ENCODE assay signal across 8 cellular contexts in the genomic region with DNA sequence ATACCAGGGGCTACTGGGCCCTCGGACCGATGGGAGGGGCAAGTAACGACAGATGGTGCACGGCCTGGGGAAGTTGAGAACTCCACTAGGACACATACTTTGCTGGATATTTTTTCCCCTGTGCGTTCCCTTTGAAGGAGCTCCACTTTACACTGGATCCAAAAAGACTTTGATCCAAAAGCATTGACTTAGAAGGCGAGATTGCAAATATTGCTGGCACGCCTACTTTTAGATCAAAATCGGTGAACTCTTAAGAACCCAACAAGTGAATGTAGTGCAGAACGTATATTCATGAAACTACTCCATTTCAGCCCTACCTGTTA. TPM values are rescaled to one million over a fixed set of nuclear protein-coding genes. Genes with fewer than 3 reads are reported as not detected.
DNase-seq lines count a peak whose midpoint lies in the region; ATAC-seq and TF ChIP-seq lines count a peak whose summit lies in the region.

No MANE protein-coding gene starts in this region.

- intact Hi-C loops in esophagus muscularis mucosa (cut with DNase I) = loop anchor here (5.0 kb wide), 1 partner anchor 85 kb away; no protein-coding TSS in a partner anchor

- H3K79me2 ChIP-seq in OCI-LY1 (ENCODE audit: insufficient read depth, low read length) = no peaks in the 10 kb centered on the region; the same call in 1 of the 2 replicates

- no peak for TF ChIP-seq POLR2A in esophagus muscularis mucosa (IDR thresholded peaks at IDR 0.05; ENCODE audit: low read depth)

- ATAC-seq in GM19043 (IDR thresholded peaks at IDR 0.05; ENCODE audit: low read depth, unreplicated experiment) = peak; percentile 20

- H3K4me2 ChIP-seq in OCI-LY1 (ENCODE audit: low read length) = peak overlapping the region; percentile 88

- H3K27me3 ChIP-seq in OCI-LY1 (ENCODE audit: insufficient read depth, low read length) (no peaks in the 10 kb centered on the region), esophagus muscularis mucosa (no peaks in the 10 kb centered on the region)

- H3K4me3 ChIP-seq in OCI-LY1 (ENCODE audit: low read depth, low read length, poor library complexity, severe bottlenecking) (peak overlapping the region; percentile 77), esophagus muscularis mucosa (peak overlapping the region; percentile 76 to 92 (median 76)), skeletal muscle cell (ENCODE audit: low read depth, low read length) (peak overlapping the region; percentile 81)

- no peaks in the 10 kb centered on the region; the same call in 1 of the 2 replicates for H3K36me3 ChIP-seq in OCI-LY1 (ENCODE audit: insufficient read depth, low read length)
- no peaks in the 10 kb centered on the region for H3K36me3 ChIP-seq in esophagus muscularis mucosa

- no peaks in the 10 kb centered on the region for H3K9me2 ChIP-seq in OCI-LY1 (ENCODE audit: low read depth, low read length)

- H3K4me1 ChIP-seq in OCI-LY1 (ENCODE audit: insufficient read depth, low read length, severe bottlenecking) (peaks cover 29% of the 10 kb centered on the region), esophagus muscularis mucosa (peaks cover 25 to 38% (median 32%) of the 10 kb centered on the region in 4 donors)

- H2AFZ ChIP-seq in OCI-LY1 (ENCODE audit: low read length) = peak overlapping the region; percentile 12

- peak overlapping the region; percentile 81 for H3K9ac ChIP-seq in OCI-LY1 (ENCODE audit: low read length)

- H3K27ac ChIP-seq in OCI-LY1 (ENCODE audit: low read depth, low read length, poor library complexity, severe bottlenecking) (no peak overlapping the region), esophagus muscularis mucosa (replicated peaks in 1 of 4) (peak overlapping the region; percentile 89 to 97 (median 94))

- WGBS in esophagus muscularis mucosa = 38% methylated on average over 8 of the region's 9 CpGs

- no peaks in the 10 kb centered on the region for H3F3A ChIP-seq in OCI-LY1 (ENCODE audit: insufficient read depth, low read length)

- no peaks in the 10 kb centered on the region for H4K20me1 ChIP-seq in OCI-LY1 (ENCODE audit: insufficient read depth, low read length)

- DNase-seq in esophagus muscularis mucosa (ENCODE audit: extremely low spot score) (no peak), skeletal muscle cell (ENCODE audit: low read depth) (no peak), NCI-H1092 (lab: John Stamatoyannopoulos, UW) (no peak), AG08395 (ENCODE audit: low spot score) (no peak)
- no peak for DNase-seq in stimulated activated CD4-positive, alpha-beta T cell treated with anti-CD3 and anti-CD28 coated beads, Interleukin-12 subunit alpha, Interleukin-12 subunit beta, amount 100 ng/mL, for 4 hours
- no peak for DNase-seq in stimulated activated CD4-positive, alpha-beta T cell treated with anti-CD3 and anti-CD28 coated beads, Interleukin-4, amount 100 ng/mL, for 1 hour

- no peak for TF ChIP-seq EP300 in esophagus muscularis mucosa (IDR thresholded peaks at IDR 0.05)

- no peaks in the 10 kb centered on the region for H3K9me3 ChIP-seq in OCI-LY1 (ENCODE audit: low read length)
- no peaks in the 10 kb centered on the region for H3K9me3 ChIP-seq in esophagus muscularis mucosa

- no peak for TF ChIP-seq CTCF in OCI-LY1 (IDR thresholded peaks at IDR 0.05; ENCODE audit: low read length)
- TF ChIP-seq CTCF in esophagus muscularis mucosa (IDR thresholded peaks at IDR 0.05) = no peak

RNA-seq across cellular contexts. Expression of a gene that starts 0.4 kb away (rescaled TPM):
- 10 to 100 TPM in 3 of 4 donors, 1 to 10 TPM in 1; 8.6 to 17.4 (median 14.4) TPM for total RNA-seq in esophagus muscularis mucosa
